ENCODE assay signal across 8 cellular contexts in genomic region chr12:12356886-12357696, GRCh38. TPM values are rescaled to one million over a fixed set of nuclear protein-coding genes. Genes with fewer than 3 reads are reported as not detected.
A peak's percentile ranks its signal among the peaks of the same experiment; 100 is the strongest.
DNase-seq lines count a peak whose midpoint lies in the region; ATAC-seq and TF ChIP-seq lines count a peak whose summit lies in the region.

Gene BORCS5, plus strand, starts transcription at chr12:12357078. Its CDS starts 374 bp downstream, at chr12:12357452.

- peaks cover 41% of the 10 kb centered on the region for H3K4me1 Mint-ChIP-seq in activated T-cell treated with anti-CD3 and anti-CD28 coated beads, Interleukin-2, amount 50 U/mL, for 4 hours (ENCODE audit: low read depth)

- peak within 1 kb of the TSS; percentile 90 for H3K9ac ChIP-seq in mucosa of stomach (ENCODE audit: low read length)

- no peaks in the 10 kb centered on the region for H3K27me3 ChIP-seq in mucosa of stomach (ENCODE audit: control insufficient read depth, insufficient read depth, low read length)

- H3K9me3 Mint-ChIP-seq in activated T-cell treated with anti-CD3 and anti-CD28 coated beads, Interleukin-2, amount 50 U/mL, for 4 hours: no peaks in the 10 kb centered on the region

- peak; percentile 90 for ATAC-seq in GM21723 (IDR thresholded peaks at IDR 0.05; ENCODE audit: unreplicated experiment)
- peak; percentile 91 to 94 for ATAC-seq in activated T-cell treated with anti-CD3 and anti-CD28 coated beads, Interleukin-2, amount 50 U/mL, for 4 hours

- H3K9me3 ChIP-seq in mucosa of stomach (ENCODE audit: control insufficient read depth, low read length): no peaks in the 10 kb centered on the region

- H3K27me3 Mint-ChIP-seq in activated T-cell treated with anti-CD3 and anti-CD28 coated beads, Interleukin-2, amount 50 U/mL, for 4 hours (ENCODE audit: low read depth): no peaks in the 10 kb centered on the region

- DNase-seq in DMS79 treated with DMSO at 0.1 percent for 48 hours (lab: John Stamatoyannopoulos, UW) (peak; percentile 89), KG1 (lab: John Stamatoyannopoulos, UW) (peak; percentile 91), erythroblast (lab: John Stamatoyannopoulos, UW) (peak; percentile 98)
- DNase-seq in activated T-cell treated with anti-CD3 and anti-CD28 coated beads, Interleukin-2, amount 50 U/mL, for 4 hours: peak; percentile 98
- DNase-seq in stimulated activated CD8-positive, alpha-beta memory T cell treated with anti-CD3 and anti-CD28 coated beads, Interleukin-7, amount 100 ng/mL, for 1 hour (ENCODE audit: low read depth in 2 of 2): peak; percentile 94 to 95

- peak within 1 kb of the TSS; percentile 33 for H3K4me3 ChIP-seq in mucosa of stomach (ENCODE audit: low read length)

- peak within 1 kb of the TSS; percentile 94 for H3K4me3 Mint-ChIP-seq in activated T-cell treated with anti-CD3 and anti-CD28 coated beads, Interleukin-2, amount 50 U/mL, for 4 hours

- no peaks in the 10 kb centered on the region for H3K36me3 ChIP-seq in mucosa of stomach (ENCODE audit: control insufficient read depth, insufficient read depth, low read length)

- TF ChIP-seq POLR2A in erythroblast (IDR thresholded peaks at IDR 0.05; ENCODE audit: low read length): peak; percentile 100

- peaks cover 9% of the 10 kb centered on the region for H3K36me3 Mint-ChIP-seq in activated T-cell treated with anti-CD3 and anti-CD28 coated beads, Interleukin-2, amount 50 U/mL, for 4 hours (ENCODE audit: insufficient read depth)

- peaks cover 14% of the 10 kb centered on the region for H3K4me1 ChIP-seq in mucosa of stomach (ENCODE audit: control insufficient read depth, insufficient read depth, low read length)

TF ChIP-seq in PFSK-1, 5 proteins besides CTCF, POLR2A, EP300 and RAD21:
- TF ChIP-seq, protein P1, sequence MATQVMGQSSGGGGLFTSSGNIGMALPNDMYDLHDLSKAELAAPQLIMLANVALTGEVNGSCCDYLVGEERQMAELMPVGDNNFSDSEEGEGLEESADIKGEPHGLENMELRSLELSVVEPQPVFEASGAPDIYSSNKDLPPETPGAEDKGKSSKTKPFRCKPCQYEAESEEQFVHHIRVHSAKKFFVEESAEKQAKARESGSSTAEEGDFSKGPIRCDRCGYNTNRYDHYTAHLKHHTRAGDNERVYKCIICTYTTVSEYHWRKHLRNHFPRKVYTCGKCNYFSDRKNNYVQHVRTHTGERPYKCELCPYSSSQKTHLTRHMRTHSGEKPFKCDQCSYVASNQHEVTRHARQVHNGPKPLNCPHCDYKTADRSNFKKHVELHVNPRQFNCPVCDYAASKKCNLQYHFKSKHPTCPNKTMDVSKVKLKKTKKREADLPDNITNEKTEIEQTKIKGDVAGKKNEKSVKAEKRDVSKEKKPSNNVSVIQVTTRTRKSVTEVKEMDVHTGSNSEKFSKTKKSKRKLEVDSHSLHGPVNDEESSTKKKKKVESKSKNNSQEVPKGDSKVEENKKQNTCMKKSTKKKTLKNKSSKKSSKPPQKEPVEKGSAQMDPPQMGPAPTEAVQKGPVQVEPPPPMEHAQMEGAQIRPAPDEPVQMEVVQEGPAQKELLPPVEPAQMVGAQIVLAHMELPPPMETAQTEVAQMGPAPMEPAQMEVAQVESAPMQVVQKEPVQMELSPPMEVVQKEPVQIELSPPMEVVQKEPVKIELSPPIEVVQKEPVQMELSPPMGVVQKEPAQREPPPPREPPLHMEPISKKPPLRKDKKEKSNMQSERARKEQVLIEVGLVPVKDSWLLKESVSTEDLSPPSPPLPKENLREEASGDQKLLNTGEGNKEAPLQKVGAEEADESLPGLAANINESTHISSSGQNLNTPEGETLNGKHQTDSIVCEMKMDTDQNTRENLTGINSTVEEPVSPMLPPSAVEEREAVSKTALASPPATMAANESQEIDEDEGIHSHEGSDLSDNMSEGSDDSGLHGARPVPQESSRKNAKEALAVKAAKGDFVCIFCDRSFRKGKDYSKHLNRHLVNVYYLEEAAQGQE (IDR thresholded peaks at IDR 0.05; ENCODE audit: insufficient read depth in 1 of 2, low read depth in 2 of 2, low read length in 2 of 2): peak in 1 of 2 experiments; percentile 41; a peak in 1 of 4 replicates
- TF ChIP-seq TAF1 (IDR thresholded peaks at IDR 0.05; ENCODE audit: borderline replicate concordance, insufficient read depth, low read length) (0 out of 2 replicates have a peak, but pooled peaks have one; percentile 55), POLR2AphosphoS5 (IDR thresholded peaks at IDR 0.05; ENCODE audit: low read depth, low read length) (peak; percentile 96), FOXP2 (optimal IDR thresholded peaks at IDR 0.05; ENCODE audit: borderline replicate concordance, extremely low read depth, extremely low read length, insufficient read depth) (peak; percentile 81), SIN3A (IDR thresholded peaks at IDR 0.05; ENCODE audit: borderline replicate concordance, insufficient read depth, low read length) (0 out of 2 replicates have a peak, but pooled peaks have one; percentile 54)

RNA-seq across cellular contexts. Expression of gene BORCS5, which starts in this region (rescaled TPM):
- 14.2 TPM for polyA plus RNA-seq in PFSK-1 (2012; ENCODE audit: insufficient read length, low read depth)
- total RNA-seq in activated T-cell treated with anti-CD3 and anti-CD28 coated beads, Interleukin-2, amount 50 U/mL, for 4 hours: 10 to 100 TPM; 22.2 to 26.7 (median 23.6) TPM

Comparison
In these comparisons a context has a peak if more than half of its experiments do, and no peak if none do; other contexts are left out.
1. Peak in every context shown above with its lines: DNase-seq, ATAC-seq and H3K4me3 ChIP-seq.